In the genomic region with DNA sequence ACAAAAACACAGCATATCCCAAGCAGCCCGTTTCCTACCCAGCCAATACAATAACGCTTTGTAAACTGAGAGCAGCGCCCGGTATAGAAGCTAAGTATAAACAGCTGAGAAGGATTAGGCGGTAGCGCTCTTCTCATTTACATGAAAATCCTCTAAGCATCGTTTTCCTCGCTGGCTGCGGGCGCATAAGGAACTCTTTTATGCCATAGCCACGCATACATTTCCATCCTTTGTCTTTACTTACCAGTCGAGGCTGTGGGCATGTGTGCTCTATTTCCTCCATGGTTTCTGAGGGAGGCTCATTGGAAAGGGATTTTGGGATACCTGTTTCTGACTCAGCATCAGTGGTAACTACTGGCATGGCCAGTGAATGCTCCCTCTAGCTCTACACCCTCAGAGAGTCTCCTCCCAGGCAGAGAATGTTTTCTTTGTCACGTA, we compare ENCODE assay signal across 8 cellular contexts. TPM values are rescaled to one million over a fixed set of nuclear protein-coding genes. Genes with fewer than 3 reads are reported as not detected.
DNase-seq lines count a peak whose midpoint lies in the region; ATAC-seq, FAIRE-seq and TF ChIP-seq lines count a peak whose summit lies in the region.

No MANE protein-coding gene starts in this region.

- peak; percentile 31 for ATAC-seq in lung (ENCODE audit: insufficient read depth, low FRiP score)

- H3K4me2 ChIP-seq in PC-9 = no peak overlapping the region

- H2AFZ ChIP-seq in PC-9 = no peak overlapping the region

- CTCF ChIA-PET in PC-9 (lab: Charles Lee) = no interaction called here

- H4K20me1 ChIP-seq in PC-9 (ENCODE audit: insufficient read depth) = no peaks in the 10 kb centered on the region

- H3K9me3 Mint-ChIP-seq in T-helper 1 cell treated with Interleukin-12 subunit alpha and Interleukin-12 subunit beta and Interleukin-4 antibody, amounts not matched to agents 30 μg/mL and 1 μg/mL, for 36 hours = no peaks in the 10 kb centered on the region

- no peak for DNase-seq in T-helper 1 cell
- peak; percentile 54 for DNase-seq in NCI-H146 (lab: John Stamatoyannopoulos, UW)
- DNase-seq in bronchial epithelial cell (ENCODE audit: low read depth) = peak; percentile 55
- no peak for DNase-seq in lung (ENCODE audit: low spot score)
- DNase-seq in urothelium cell line (ENCODE audit: low spot score) = peak; percentile 4
- DNase-seq in PC-9 = no peak
- DNase-seq in NK-92 treated with Interleukin-12 subunit alpha and Interleukin-12 subunit beta, amount 100 ng/mL, for 24 hours (lab: John Stamatoyannopoulos, UW) = no peak

- no TSS peak for BruUV-seq in PC-9 (replicated peaks; lab: Mats Ljungman, UMichigan)

- peak overlapping the region; percentile 69 for H3K4me3 Mint-ChIP-seq in T-helper 1 cell treated with Interleukin-12 subunit alpha and Interleukin-12 subunit beta and Interleukin-4 antibody, amounts not matched to agents 30 μg/mL and 1 μg/mL, for 36 hours

- H3K4me1 ChIP-seq in lung (ENCODE audit: control insufficient read depth in 2 of 2, insufficient read depth in 2 of 2, low read length in 2 of 2) (no peaks in the 10 kb centered on the region), PC-9 (replicated peaks; ENCODE audit: insufficient read depth) (peaks cover 8% of the 10 kb centered on the region; the same call in 1 of the 2 replicates)

- no peaks in the 10 kb centered on the region for H3K9me2 ChIP-seq in PC-9 (ENCODE audit: insufficient read depth)

- H3K27me3 ChIP-seq in bronchial epithelial cell (ENCODE audit: control insufficient read depth, insufficient read depth, low read length) = no peaks in the 10 kb centered on the region
- H3K27me3 ChIP-seq in lung (ENCODE audit: control insufficient read depth, insufficient read depth) = no peaks in the 10 kb centered on the region
- H3K27me3 ChIP-seq in PC-9 (ENCODE audit: insufficient read depth, low read depth) = no peaks in the 10 kb centered on the region; the same call in 1 of the 2 replicates

- POLR2A ChIA-PET in PC-9 (lab: Charles Lee; ENCODE audit: unreplicated experiment) = no interaction called here

- H3K9me3 ChIP-seq in lung (ENCODE audit: control insufficient read depth in 2 of 2, insufficient read depth in 1 of 2, low read length in 1 of 2) (no peaks in the 10 kb centered on the region), PC-9 (ENCODE audit: insufficient read depth, low read depth) (no peaks in the 10 kb centered on the region)

- TF ChIP-seq CTCF in bronchial epithelial cell (IDR thresholded peaks at IDR 0.05; ENCODE audit: insufficient read depth, low read length, severe bottlenecking) = no peak
- TF ChIP-seq CTCF in lung (IDR thresholded peaks at IDR 0.05; ENCODE audit: control extremely low read depth, extremely low read depth) = no peak
- TF ChIP-seq CTCF in PC-9 (conservative IDR thresholded peaks at IDR 0.05) = no peak

- H3K36me3 ChIP-seq in bronchial epithelial cell (ENCODE audit: control insufficient read depth, insufficient read depth, low read length) = no peaks in the 10 kb centered on the region
- no peaks in the 10 kb centered on the region for H3K36me3 ChIP-seq in lung (ENCODE audit: control insufficient read depth in 2 of 2, insufficient read depth in 2 of 2, low read length in 2 of 2)
- H3K36me3 ChIP-seq in PC-9 (ENCODE audit: low read depth) = no peaks in the 10 kb centered on the region

- intact Hi-C loops in PC-9 (cut with micrococcal nuclease; ENCODE audit: unreplicated experiment) = no loop called here

- H3K36me3 Mint-ChIP-seq in T-helper 1 cell treated with Interleukin-12 subunit alpha and Interleukin-12 subunit beta and Interleukin-4 antibody, amounts not matched to agents 30 μg/mL and 1 μg/mL, for 36 hours (ENCODE audit: low read depth) = no peaks in the 10 kb centered on the region

- H3F3A ChIP-seq in PC-9 (ENCODE audit: insufficient read depth, low read depth) = no peaks in the 10 kb centered on the region

- H3K27me3 Mint-ChIP-seq in T-helper 1 cell treated with Interleukin-12 subunit alpha and Interleukin-12 subunit beta and Interleukin-4 antibody, amounts not matched to agents 30 μg/mL and 1 μg/mL, for 36 hours (ENCODE audit: low read depth) = peaks cover 14% of the 10 kb centered on the region

- H3K27ac Mint-ChIP-seq in T-helper 1 cell treated with Interleukin-12 subunit alpha and Interleukin-12 subunit beta and Interleukin-4 antibody, amounts not matched to agents 30 μg/mL and 1 μg/mL, for 36 hours = no peak overlapping the region

- H3K79me2 ChIP-seq in PC-9 (ENCODE audit: low read depth) = no peaks in the 10 kb centered on the region

- 1 to 15% methylated on average over 13 of the region's 13 CpGs for WGBS in lung, 2 donors

- H3K4me1 Mint-ChIP-seq in T-helper 1 cell treated with Interleukin-12 subunit alpha and Interleukin-12 subunit beta and Interleukin-4 antibody, amounts not matched to agents 30 μg/mL and 1 μg/mL, for 36 hours (ENCODE audit: low read depth) = peaks cover 7% of the 10 kb centered on the region

- peak overlapping the region in 1 of 2 donors; percentile 20 for H3K27ac ChIP-seq in lung (ENCODE audit: low read depth in 1 of 2, low read length in 1 of 2)
- H3K27ac ChIP-seq in PC-9 = no peak overlapping the region

- H3K4me3 ChIP-seq in bronchial epithelial cell (ENCODE audit: low read depth, low read length) (no peak overlapping the region), lung (no peak overlapping the region), PC-9 (no peak overlapping the region)

- no peak for FAIRE-seq in bronchial epithelial cell (lab: Jason Lieb, UNC)
- FAIRE-seq in urothelium cell line (lab: Jason Lieb, UNC) = no peak

RNA-seq across cellular contexts. Expression of a gene that starts 0.4 kb away (rescaled TPM):
- total RNA-seq in bronchial epithelial cell = under 0.01 and 0.13 TPM in 2 replicates
- total RNA-seq in lung = 1 to 10 TPM; 3.8 to 5.0 TPM
- 1 to 10 TPM in 1 of 2 donors, under 1 TPM in 1; 0.35 to 1.1 TPM for polyA plus RNA-seq in lung
- total RNA-seq in PC-9 (2021) = not detected in 2 replicates

RNA-seq across cellular contexts. Expression of a gene that starts 47.0 kb away (rescaled TPM):
- 6.4 and 7.4 TPM in 2 replicates for total RNA-seq in bronchial epithelial cell
- 10 to 100 TPM in 1 of 2 donors, 1 to 10 TPM in 1; 8.6 to 18.7 TPM for total RNA-seq in lung
- 1 to 10 TPM; 2.4 to 3.7 TPM for polyA plus RNA-seq in lung
- total RNA-seq in PC-9 (2021) = 17.4 and 24.6 TPM in 2 replicates

Comparison
In these comparisons a context has a peak if more than half of its experiments do, and no peak if none do; other contexts are left out.
1. DNase-seq: peak in NCI-H146 (single experiment), bronchial epithelial cell (single experiment) and urothelium cell line (single experiment); none in T-helper 1 cell (0 of 5), lung (single experiment), PC-9 (0 of 2) and NK-92 treated with Interleukin-12 subunit alpha and Interleukin-12 subunit beta, amount 100 ng/mL, for 24 hours (single experiment).